1 cellular context compared by ENCODE assay signal in the genomic region with DNA sequence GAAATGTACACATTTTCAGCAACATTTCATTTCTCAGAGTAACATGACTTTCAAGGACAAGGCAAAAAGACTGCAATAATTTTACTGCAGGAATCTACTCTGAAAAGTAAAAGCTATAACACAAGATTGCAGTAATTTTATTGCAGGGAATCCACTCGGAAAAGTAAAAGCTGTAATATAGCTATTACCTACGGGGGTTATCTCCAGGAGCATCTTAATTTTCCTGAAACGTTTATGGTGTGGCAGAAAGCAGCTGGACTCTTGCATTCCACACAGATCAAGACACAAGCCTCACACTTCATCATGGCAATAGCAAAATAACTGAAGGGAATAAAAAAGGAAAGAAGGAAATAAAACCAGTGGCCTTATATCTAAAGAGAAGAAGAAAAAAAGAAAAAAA.
TF ChIP-seq lines count a peak whose summit lies in the region.

No MANE protein-coding gene starts in this region.

TF ChIP-seq in HepG2, 621 proteins besides CTCF, POLR2A, EP300 and RAD21:
- TF ChIP-seq, protein P1, sequence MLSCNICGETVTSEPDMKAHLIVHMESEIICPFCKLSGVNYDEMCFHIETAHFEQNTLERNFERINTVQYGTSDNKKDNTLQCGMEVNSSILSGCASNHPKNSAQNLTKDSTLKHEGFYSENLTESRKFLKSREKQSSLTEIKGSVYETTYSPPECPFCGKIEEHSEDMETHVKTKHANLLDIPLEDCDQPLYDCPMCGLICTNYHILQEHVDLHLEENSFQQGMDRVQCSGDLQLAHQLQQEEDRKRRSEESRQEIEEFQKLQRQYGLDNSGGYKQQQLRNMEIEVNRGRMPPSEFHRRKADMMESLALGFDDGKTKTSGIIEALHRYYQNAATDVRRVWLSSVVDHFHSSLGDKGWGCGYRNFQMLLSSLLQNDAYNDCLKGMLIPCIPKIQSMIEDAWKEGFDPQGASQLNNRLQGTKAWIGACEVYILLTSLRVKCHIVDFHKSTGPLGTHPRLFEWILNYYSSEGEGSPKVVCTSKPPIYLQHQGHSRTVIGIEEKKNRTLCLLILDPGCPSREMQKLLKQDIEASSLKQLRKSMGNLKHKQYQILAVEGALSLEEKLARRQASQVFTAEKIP (CRISPR knock-in tag; IDR thresholded peaks at IDR 0.05; ENCODE audit: borderline replicate concordance), result no peak
- TF ChIP-seq ZNF879 (CRISPR knock-in tag; IDR thresholded peaks at IDR 0.05) (no peak), ZNF256 (CRISPR knock-in tag; conservative IDR thresholded peaks at IDR 0.05) (no peak), ZNF616 (CRISPR knock-in tag; IDR thresholded peaks at IDR 0.05; ENCODE audit: low read depth) (no peak), NBN (conservative IDR thresholded peaks at IDR 0.05) (no peak), CHCHD3 (CRISPR knock-in tag; IDR thresholded peaks at IDR 0.05) (no peak), ZC3H4 (CRISPR knock-in tag; IDR thresholded peaks at IDR 0.05; ENCODE audit: borderline replicate concordance) (no peak), RFX3 (CRISPR knock-in tag; IDR thresholded peaks at IDR 0.05) (no peak), NR3C1 (CRISPR knock-in tag; IDR thresholded peaks at IDR 0.05) (no peak), PHF5A (CRISPR knock-in tag; IDR thresholded peaks at IDR 0.05; ENCODE audit: low read depth, unreplicated experiment) (no peak)
- TF ChIP-seq, protein P2, sequence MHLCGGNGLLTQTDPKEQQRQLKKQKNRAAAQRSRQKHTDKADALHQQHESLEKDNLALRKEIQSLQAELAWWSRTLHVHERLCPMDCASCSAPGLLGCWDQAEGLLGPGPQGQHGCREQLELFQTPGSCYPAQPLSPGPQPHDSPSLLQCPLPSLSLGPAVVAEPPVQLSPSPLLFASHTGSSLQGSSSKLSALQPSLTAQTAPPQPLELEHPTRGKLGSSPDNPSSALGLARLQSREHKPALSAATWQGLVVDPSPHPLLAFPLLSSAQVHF (CRISPR knock-in tag; IDR thresholded peaks at IDR 0.05), result no peak
- TF ChIP-seq, protein P3, sequence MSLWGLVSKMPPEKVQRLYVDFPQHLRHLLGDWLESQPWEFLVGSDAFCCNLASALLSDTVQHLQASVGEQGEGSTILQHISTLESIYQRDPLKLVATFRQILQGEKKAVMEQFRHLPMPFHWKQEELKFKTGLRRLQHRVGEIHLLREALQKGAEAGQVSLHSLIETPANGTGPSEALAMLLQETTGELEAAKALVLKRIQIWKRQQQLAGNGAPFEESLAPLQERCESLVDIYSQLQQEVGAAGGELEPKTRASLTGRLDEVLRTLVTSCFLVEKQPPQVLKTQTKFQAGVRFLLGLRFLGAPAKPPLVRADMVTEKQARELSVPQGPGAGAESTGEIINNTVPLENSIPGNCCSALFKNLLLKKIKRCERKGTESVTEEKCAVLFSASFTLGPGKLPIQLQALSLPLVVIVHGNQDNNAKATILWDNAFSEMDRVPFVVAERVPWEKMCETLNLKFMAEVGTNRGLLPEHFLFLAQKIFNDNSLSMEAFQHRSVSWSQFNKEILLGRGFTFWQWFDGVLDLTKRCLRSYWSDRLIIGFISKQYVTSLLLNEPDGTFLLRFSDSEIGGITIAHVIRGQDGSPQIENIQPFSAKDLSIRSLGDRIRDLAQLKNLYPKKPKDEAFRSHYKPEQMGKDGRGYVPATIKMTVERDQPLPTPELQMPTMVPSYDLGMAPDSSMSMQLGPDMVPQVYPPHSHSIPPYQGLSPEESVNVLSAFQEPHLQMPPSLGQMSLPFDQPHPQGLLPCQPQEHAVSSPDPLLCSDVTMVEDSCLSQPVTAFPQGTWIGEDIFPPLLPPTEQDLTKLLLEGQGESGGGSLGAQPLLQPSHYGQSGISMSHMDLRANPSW (CRISPR knock-in tag; IDR thresholded peaks at IDR 0.05; ENCODE audit: borderline replicate concordance), result no peak
- TF ChIP-seq, protein P4, sequence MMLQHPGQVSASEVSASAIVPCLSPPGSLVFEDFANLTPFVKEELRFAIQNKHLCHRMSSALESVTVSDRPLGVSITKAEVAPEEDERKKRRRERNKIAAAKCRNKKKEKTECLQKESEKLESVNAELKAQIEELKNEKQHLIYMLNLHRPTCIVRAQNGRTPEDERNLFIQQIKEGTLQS (CRISPR knock-in tag; IDR thresholded peaks at IDR 0.05), result no peak
TF ChIP-seq in HepG2: peak in this region for 0.
